ENCODE assay signal across 28 cellular contexts in the genomic region with DNA sequence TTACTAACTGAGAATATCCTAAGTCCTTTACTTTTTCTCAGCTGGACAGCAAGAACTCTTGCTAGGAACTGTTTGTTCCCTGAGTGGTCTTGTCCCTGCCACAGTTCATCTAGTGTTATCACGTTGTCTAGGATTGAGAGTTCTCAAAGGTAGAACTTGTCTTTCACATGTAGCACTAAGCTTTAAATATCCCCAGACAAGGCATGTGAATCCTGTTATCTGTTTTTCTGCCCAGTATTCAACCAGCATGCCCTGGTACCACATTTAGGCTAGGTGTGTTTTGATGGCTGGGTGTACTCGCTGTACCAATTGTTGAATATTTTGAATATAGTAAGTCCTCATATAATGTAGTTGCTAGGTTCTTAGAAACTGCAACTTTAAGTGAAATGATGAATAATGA. TPM values are rescaled to one million over a fixed set of nuclear protein-coding genes. Genes with fewer than 3 reads are reported as not detected.
"Had no signal": no experiment of that assay in that cellular context is flagged by ENCODE, and none has a peak within 500 bp of the region (broad histone marks: within the 10 kb centered on the region; RNA-seq: fewer than 3 reads in every experiment).

No MANE protein-coding gene starts in this region.

- H3K27ac ChIP-seq: brain microvascular endothelial cell, colonic mucosa, epithelial cell of prostate, esophagus squamous epithelium, gastroesophageal sphincter had no signal

- H3K36me3 Mint-ChIP-seq: activated naive CD8-positive, alpha-beta T cell had no signal

- H3K27me3 ChIP-seq: brain microvascular endothelial cell, colonic mucosa, esophagus squamous epithelium, gastroesophageal sphincter had no signal

- H3K4me1 ChIP-seq: colonic mucosa, esophagus squamous epithelium had no signal

- H3K9me3 ChIP-seq: colonic mucosa, esophagus squamous epithelium, gastroesophageal sphincter had no signal

- ATAC-seq: activated CD4-positive, alpha-beta T cell treated with anti-CD3 and anti-CD28 coated beads for 36 hours; activated T-cell treated with anti-CD3 and anti-CD28 coated beads, Interleukin-2, amount 50 U/mL, for 4 hours; activated T-helper 17 cell treated with anti-CD3 and anti-CD28 coated beads, Interleukin-2, amount 50 U/mL, for 72 hours; gastroesophageal sphincter; T-helper 17 cell had no signal

- H3K4me3 Mint-ChIP-seq: activated CD4-positive, alpha-beta memory T cell treated with anti-CD3 and anti-CD28 coated beads, Interleukin-2, amount 10 ng/mL, durations not matched to agents 7 days and 5 days; activated CD4-positive, alpha-beta T cell treated with anti-CD3 and anti-CD28 coated beads for 36 hours; activated CD4-positive, alpha-beta T cell treated with anti-CD3 and anti-CD28 coated beads, Interleukin-2, amount 10 ng/mL, durations not matched to agents 24 days and 14 days; activated naive CD8-positive, alpha-beta T cell; activated T-cell treated with anti-CD3 and anti-CD28 coated beads, Interleukin-2, amount 50 U/mL, for 4 hours; activated T-helper 17 cell treated with anti-CD3 and anti-CD28 coated beads, Interleukin-2, amount 50 U/mL, for 72 hours; T-helper 17 cell; T-helper 2 cell treated with Interferon-gamma antibody and Interleukin-4, amounts not matched to agents 5 μg/mL and 100 μg/mL, for 36 hours had no signal

- H3K27me3 Mint-ChIP-seq: activated T-helper 17 cell treated with anti-CD3 and anti-CD28 coated beads, Interleukin-2, amount 50 U/mL, for 72 hours had no signal

- DNase-seq: activated CD4-positive, alpha-beta memory T cell treated with anti-CD3 and anti-CD28 coated beads, Interleukin-2, amount 10 ng/mL, durations not matched to agents 7 days and 5 days; activated CD4-positive, alpha-beta T cell treated with anti-CD3 and anti-CD28 coated beads for 36 hours; activated CD4-positive, alpha-beta T cell treated with anti-CD3 and anti-CD28 coated beads, Interleukin-2, amount 10 ng/mL, durations not matched to agents 24 days and 14 days; activated CD4-positive, alpha-beta T cell treated with anti-CD3 and anti-CD28 coated beads, Interleukin-2, amount 50 U/mL, for 4 hours; activated CD4-positive, CD25-positive, alpha-beta regulatory T cell; activated CD4-positive, CD25-positive, alpha-beta regulatory T cell treated with anti-CD3 and anti-CD28 coated beads, Interleukin-2, amount 50 U/mL, for 72 hours; activated effector memory CD4-positive, alpha-beta T cell treated with Interleukin-2 at 50 U/mL for 16 hours; activated gamma-delta T cell treated with Interleukin-2 at 50 U/mL for 16 hours; activated naive CD4-positive, alpha-beta T cell treated with anti-CD3 and anti-CD28 coated beads, Interleukin-2, amount 50 U/mL, for 16 hours; activated naive CD4-positive, alpha-beta T cell treated with Interleukin-2 at 50 U/mL for 16 hours; activated T-cell treated with anti-CD3 and anti-CD28 coated beads, Interleukin-2, amount 50 U/mL, for 4 hours; amniotic stem cell; anterior cingulate cortex; brain microvascular endothelial cell; central memory CD4-positive, alpha-beta T cell; cerebellar nuclear complex; colonic mucosa; effector CD8-positive, alpha-beta T cell; esophagus squamous epithelium; foreskin melanocyte; T-helper 1 cell; T-helper 17 cell; T1000 had no signal

- H3K27ac Mint-ChIP-seq: activated CD4-positive, alpha-beta memory T cell treated with anti-CD3 and anti-CD28 coated beads, Interleukin-2, amount 10 ng/mL, durations not matched to agents 7 days and 5 days; activated CD4-positive, alpha-beta T cell treated with anti-CD3 and anti-CD28 coated beads for 36 hours; activated CD4-positive, alpha-beta T cell treated with anti-CD3 and anti-CD28 coated beads, Interleukin-2, amount 10 ng/mL, durations not matched to agents 24 days and 14 days; activated naive CD8-positive, alpha-beta T cell; activated T-helper 17 cell treated with anti-CD3 and anti-CD28 coated beads, Interleukin-2, amount 50 U/mL, for 72 hours; T-helper 17 cell; T-helper 2 cell treated with Interferon-gamma antibody and Interleukin-4, amounts not matched to agents 5 μg/mL and 100 μg/mL, for 36 hours had no signal

- H3K4me3 ChIP-seq: colonic mucosa, esophagus squamous epithelium, gastroesophageal sphincter had no signal

- H3K4me1 Mint-ChIP-seq: activated CD4-positive, alpha-beta memory T cell treated with anti-CD3 and anti-CD28 coated beads, Interleukin-2, amount 10 ng/mL, durations not matched to agents 7 days and 5 days; activated CD4-positive, alpha-beta T cell treated with anti-CD3 and anti-CD28 coated beads for 36 hours; activated CD4-positive, alpha-beta T cell treated with anti-CD3 and anti-CD28 coated beads, Interleukin-2, amount 10 ng/mL, durations not matched to agents 24 days and 14 days; activated T-helper 17 cell treated with anti-CD3 and anti-CD28 coated beads, Interleukin-2, amount 50 U/mL, for 72 hours; T-helper 17 cell had no signal

- H3K36me3 ChIP-seq: brain microvascular endothelial cell, colonic mucosa, esophagus squamous epithelium, gastroesophageal sphincter had no signal

- H3K9me3 Mint-ChIP-seq: activated CD4-positive, alpha-beta memory T cell treated with anti-CD3 and anti-CD28 coated beads, Interleukin-2, amount 10 ng/mL, durations not matched to agents 7 days and 5 days; activated CD4-positive, alpha-beta T cell treated with anti-CD3 and anti-CD28 coated beads, Interleukin-2, amount 10 ng/mL, durations not matched to agents 24 days and 14 days; activated T-cell treated with anti-CD3 and anti-CD28 coated beads, Interleukin-2, amount 50 U/mL, for 4 hours; activated T-helper 17 cell treated with anti-CD3 and anti-CD28 coated beads, Interleukin-2, amount 50 U/mL, for 72 hours; T-helper 2 cell treated with Interferon-gamma antibody and Interleukin-4, amounts not matched to agents 5 μg/mL and 100 μg/mL, for 36 hours had no signal

RNA-seq across cellular contexts. Expression of a gene that starts 27.9 kb away (rescaled TPM):
- total RNA-seq: activated CD4-positive, alpha-beta memory T cell treated with anti-CD3 and anti-CD28 coated beads, Interleukin-2, amount 10 ng/mL, durations not matched to agents 7 days and 5 days; activated CD4-positive, alpha-beta T cell treated with anti-CD3 and anti-CD28 coated beads, Interleukin-2, amount 10 ng/mL, durations not matched to agents 24 days and 14 days had no signal
